Comparison of ENCODE assay signal across 15 cellular contexts in genomic region chr1:77584884-77585283, GRCh38.
DNase-seq lines count a peak whose midpoint lies in the region; ATAC-seq and TF ChIP-seq lines count a peak whose summit lies in the region.
"Had no signal": no experiment of that assay in that cellular context is flagged by ENCODE, and none has a peak within 500 bp of the region (broad histone marks: within the 10 kb centered on the region; RNA-seq: fewer than 3 reads in every experiment).

No MANE protein-coding gene starts in this region.

- no peak for TF ChIP-seq CTCF in chondrocyte (IDR thresholded peaks at IDR 0.05)

- no peak overlapping the region for H3K4me3 Mint-ChIP-seq in activated T-cell treated with anti-CD3 and anti-CD28 coated beads, Interleukin-2, amount 50 U/mL, for 72 hours
- H3K4me3 Mint-ChIP-seq in chondrocyte (ENCODE audit: unreplicated experiment), result no peak overlapping the region
- H3K4me3 Mint-ChIP-seq: CD4-positive, alpha-beta memory T cell; GM23338; H9 had no signal

- ATAC-seq in activated T-cell treated with anti-CD3 and anti-CD28 coated beads, Interleukin-2, amount 50 U/mL, for 72 hours (replicated peaks in 1 of 2), result no peak
- ATAC-seq in SK-N-SH treated with all-trans-retinoic acid at 6 μM for 48 hours, result peak; percentile 30; the same call in 1 of the 3 replicates
- ATAC-seq in HG03135 (IDR thresholded peaks at IDR 0.05; ENCODE audit: unreplicated experiment), result no peak
- ATAC-seq: GM23338 had no signal

- H3K27ac Mint-ChIP-seq in activated T-cell treated with anti-CD3 and anti-CD28 coated beads, Interleukin-2, amount 50 U/mL, for 72 hours, result peak overlapping the region; percentile 58
- peak overlapping the region; percentile 15 for H3K27ac Mint-ChIP-seq in chondrocyte (ENCODE audit: unreplicated experiment)
- H3K27ac Mint-ChIP-seq: GM23338, H9 had no signal

- peaks cover 3 to 9% of the 10 kb centered on the region in 2 donors for H3K36me3 Mint-ChIP-seq in activated T-cell treated with anti-CD3 and anti-CD28 coated beads, Interleukin-2, amount 50 U/mL, for 72 hours (ENCODE audit: insufficient read depth in 2 of 2)
- peaks cover 14% of the 10 kb centered on the region for H3K36me3 Mint-ChIP-seq in chondrocyte (ENCODE audit: low read depth)

- DNase-seq in activated T-cell treated with anti-CD3 and anti-CD28 coated beads, Interleukin-2, amount 50 U/mL, for 72 hours, result no peak
- no peak for DNase-seq in activated T-cell treated with anti-CD3 and anti-CD28 coated beads, Interleukin-2, amount 50 U/mL, for 1 hour
- DNase-seq in chondrocyte (ENCODE audit: low spot score) (no peak), COLO668 (lab: John Stamatoyannopoulos, UW; ENCODE audit: unreplicated experiment) (no peak)
- DNase-seq in activated naive CD4-positive, alpha-beta T cell treated with anti-CD3 and anti-CD28 coated beads, Interleukin-2, amount 50 U/mL, for 16 hours, result no peak
- DNase-seq: 8988T; AML-193; CD4-positive, alpha-beta memory T cell; COR-L47; DND-41; GDM1; H9 had no signal

- no peaks in the 10 kb centered on the region for H3K9me3 Mint-ChIP-seq in activated T-cell treated with anti-CD3 and anti-CD28 coated beads, Interleukin-2, amount 50 U/mL, for 72 hours
- H3K9me3 Mint-ChIP-seq in chondrocyte (ENCODE audit: low read depth), result no peaks in the 10 kb centered on the region
- H3K9me3 Mint-ChIP-seq: CD4-positive, alpha-beta memory T cell; GM23338; H9 had no signal

- H3K4me1 Mint-ChIP-seq in activated T-cell treated with anti-CD3 and anti-CD28 coated beads, Interleukin-2, amount 50 U/mL, for 72 hours (ENCODE audit: low read depth), result peaks cover 16% of the 10 kb centered on the region
- peaks cover 5% of the 10 kb centered on the region for H3K4me1 Mint-ChIP-seq in chondrocyte (ENCODE audit: low read depth)
- H3K4me1 Mint-ChIP-seq: GM23338, H9 had no signal

- no peaks in the 10 kb centered on the region for H3K27me3 Mint-ChIP-seq in activated T-cell treated with anti-CD3 and anti-CD28 coated beads, Interleukin-2, amount 50 U/mL, for 72 hours (ENCODE audit: low read depth)
- no peaks in the 10 kb centered on the region for H3K27me3 Mint-ChIP-seq in chondrocyte (ENCODE audit: low read depth)
- H3K27me3 Mint-ChIP-seq: CD4-positive, alpha-beta memory T cell had no signal

TF ChIP-seq in SK-N-SH treated with all-trans-retinoic acid at 6 μM for 48 hours, 23 proteins besides CTCF, POLR2A, EP300 and RAD21:
- TF ChIP-seq SNAI2 (CRISPR knock-in tag; IDR thresholded peaks at IDR 0.05) (no peak), ISL1 (CRISPR knock-in tag; IDR thresholded peaks at IDR 0.05) (no peak), TCF4 (CRISPR knock-in tag; IDR thresholded peaks at IDR 0.05; ENCODE audit: borderline replicate concordance) (no peak), BACH2 (CRISPR knock-in tag; IDR thresholded peaks at IDR 0.05; ENCODE audit: borderline replicate concordance) (no peak), GLIS3 (CRISPR knock-in tag; IDR thresholded peaks at IDR 0.05) (no peak), ZC3H10 (CRISPR knock-in tag; IDR thresholded peaks at IDR 0.05) (no peak), PATZ1 (CRISPR knock-in tag; IDR thresholded peaks at IDR 0.05; ENCODE audit: borderline replicate concordance) (no peak), ZFP30 (CRISPR knock-in tag; IDR thresholded peaks at IDR 0.05) (no peak), ZNF8 (CRISPR knock-in tag; IDR thresholded peaks at IDR 0.05) (no peak)
TF ChIP-seq in SK-N-SH treated with all-trans-retinoic acid at 6 μM for 48 hours: peak in this region for 0.
